19 cellular contexts compared by ENCODE assay signal in the genomic region with DNA sequence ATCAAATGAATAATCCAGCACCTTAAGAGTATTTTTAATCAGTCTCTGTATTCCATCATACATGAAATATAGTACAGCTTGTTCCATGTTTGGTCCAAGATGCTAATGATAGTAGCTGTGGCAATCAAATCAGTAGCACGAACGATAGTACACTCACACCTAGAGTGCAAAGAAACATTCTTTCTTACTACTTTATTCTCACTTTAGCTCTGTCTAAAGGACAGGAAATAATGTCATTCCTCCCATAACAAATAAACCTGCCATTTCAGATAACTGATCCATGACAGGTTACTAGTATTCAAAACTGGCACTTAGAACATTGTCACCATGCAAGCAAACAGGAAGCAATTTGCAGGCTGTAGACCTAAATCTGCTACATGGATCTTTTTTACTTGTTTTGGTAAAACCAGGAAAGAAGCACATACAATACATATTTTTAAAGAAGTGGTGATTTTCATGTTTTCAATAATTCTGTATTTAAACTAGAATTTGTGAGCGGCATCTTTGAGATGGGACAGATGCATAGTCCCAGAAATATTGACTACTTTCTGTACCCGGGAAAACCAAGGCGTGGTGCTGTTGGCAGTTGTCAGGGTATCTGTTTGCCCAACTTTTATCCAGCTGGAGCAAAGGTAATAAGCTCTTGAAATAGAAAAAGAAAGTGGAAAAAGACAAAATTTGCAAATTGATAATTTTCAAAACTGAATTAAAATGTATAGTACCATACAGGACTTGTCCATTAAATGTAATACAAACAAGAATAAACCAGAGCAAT. TPM values are rescaled to one million over a fixed set of nuclear protein-coding genes. Genes with fewer than 3 reads are reported as not detected.
DNase-seq lines count a peak whose midpoint lies in the region; ATAC-seq, FAIRE-seq and TF ChIP-seq lines count a peak whose summit lies in the region.
"Had no signal": no experiment of that assay in that cellular context is flagged by ENCODE, and none has a peak within 500 bp of the region (broad histone marks: within the 10 kb centered on the region; RNA-seq: fewer than 3 reads in every experiment).

No MANE protein-coding gene starts in this region.

- intact Hi-C loops in psoas muscle (cut with DNase I): loop anchor here (5.0 kb wide), 2 partner anchors 45 to 50 kb away; a partner anchor contains a TSS
- intact Hi-C loops in activated T-helper 2 cell treated with anti-CD3 and anti-CD28 coated beads, Interferon-gamma antibody, Interleukin-2, Interleukin-4, amounts not matched to agents 10 μg/mL and 5 μg/mL and 100 μg/mL, durations not matched to agents 14 hours and 24 hours and 36 hours (cut with micrococcal nuclease): loop anchor here (5.0 kb wide), 1 partner anchor 50 kb away; a partner anchor contains a TSS

- TF ChIP-seq CTCF in astrocyte (IDR thresholded peaks at IDR 0.05; ENCODE audit: insufficient read depth, low read depth, low read length) (no peak), psoas muscle (IDR thresholded peaks at IDR 0.05) (no peak)

- H3K27ac ChIP-seq in astrocyte (ENCODE audit: low read depth, low read length): no peak overlapping the region
- H3K27ac ChIP-seq in psoas muscle: peak overlapping the region; percentile 56
- H3K27ac ChIP-seq: epithelial cell of prostate, lower lobe of right lung, parathyroid adenoma had no signal

- H3K36me3 ChIP-seq in astrocyte (ENCODE audit: insufficient read depth, low read length): no peaks in the 10 kb centered on the region
- no peaks in the 10 kb centered on the region for H3K36me3 ChIP-seq in psoas muscle (ENCODE audit: insufficient read depth in 1 of 2, low read depth in 1 of 2)
- H3K36me3 ChIP-seq: lower lobe of right lung had no signal

- peaks cover 11% of the 10 kb centered on the region for H3K4me1 Mint-ChIP-seq in astrocyte (ENCODE audit: low read depth, unreplicated experiment)
- H3K4me1 Mint-ChIP-seq in activated T-helper 2 cell treated with anti-CD3 and anti-CD28 coated beads, Interferon-gamma antibody, Interleukin-2, Interleukin-4, amounts not matched to agents 10 μg/mL and 5 μg/mL and 100 μg/mL, durations not matched to agents 14 hours and 24 hours and 36 hours (ENCODE audit: low read depth): peaks cover 27% of the 10 kb centered on the region

- H3K4me2 ChIP-seq in astrocyte (ENCODE audit: low read length): no peak overlapping the region
- H3K4me2 ChIP-seq: smooth muscle cell had no signal

- ATAC-seq in psoas muscle: peak in 3 of 4 donors; percentile 50 to 88 (median 87)
- ATAC-seq: lower lobe of right lung had no signal

- H3K4me1 ChIP-seq in astrocyte (ENCODE audit: insufficient read depth, low read length) (no peaks in the 10 kb centered on the region), psoas muscle (peaks cover 65% of the 10 kb centered on the region)

- no peaks in the 10 kb centered on the region for H4K20me1 ChIP-seq in astrocyte (ENCODE audit: insufficient read depth, low read length)

- no peaks in the 10 kb centered on the region for H3K36me3 Mint-ChIP-seq in astrocyte (ENCODE audit: low read depth, unreplicated experiment)
- H3K36me3 Mint-ChIP-seq in activated T-helper 2 cell treated with anti-CD3 and anti-CD28 coated beads, Interferon-gamma antibody, Interleukin-2, Interleukin-4, amounts not matched to agents 10 μg/mL and 5 μg/mL and 100 μg/mL, durations not matched to agents 14 hours and 24 hours and 36 hours (ENCODE audit: low read depth): peaks cover 4% of the 10 kb centered on the region

- 31 to 50% (median 33%) methylated on average over 5 of the region's 5 CpGs for WGBS in psoas muscle, 3 donors

- H3K27me3 ChIP-seq in astrocyte (ENCODE audit: insufficient read depth, low read length): no peaks in the 10 kb centered on the region
- H3K27me3 ChIP-seq in psoas muscle (ENCODE audit: insufficient read depth in 3 of 3, low read length in 2 of 3): no peaks in the 10 kb centered on the region

- H3K27me3 Mint-ChIP-seq in astrocyte (ENCODE audit: low read depth, unreplicated experiment): no peaks in the 10 kb centered on the region
- peaks cover 8% of the 10 kb centered on the region for H3K27me3 Mint-ChIP-seq in activated T-helper 2 cell treated with anti-CD3 and anti-CD28 coated beads, Interferon-gamma antibody, Interleukin-2, Interleukin-4, amounts not matched to agents 10 μg/mL and 5 μg/mL and 100 μg/mL, durations not matched to agents 14 hours and 24 hours and 36 hours (ENCODE audit: low read depth)
- H3K27me3 Mint-ChIP-seq: activated CD4-positive, alpha-beta memory T cell treated with anti-CD3 and anti-CD28 coated beads, Interleukin-2, amount 10 ng/mL, durations not matched to agents 7 days and 5 days; dendritic cell treated with granulocyte-macrophage colony-stimulating factor and Interleukin-4, amounts not matched to agents 40 ng/mL and 50 ng/mL, for 4 days had no signal

- no peaks in the 10 kb centered on the region for H3K9me3 ChIP-seq in astrocyte (ENCODE audit: insufficient read depth, low read depth, low read length)
- no peaks in the 10 kb centered on the region for H3K9me3 ChIP-seq in psoas muscle
- H3K9me3 ChIP-seq: lower lobe of right lung had no signal

- H3K9ac ChIP-seq in astrocyte (ENCODE audit: low read length): no peak overlapping the region
- H3K9ac ChIP-seq: parathyroid adenoma had no signal

- H3K79me2 ChIP-seq in astrocyte (ENCODE audit: insufficient read depth, low read length): no peaks in the 10 kb centered on the region
- H3K79me2 ChIP-seq: parathyroid adenoma had no signal

- H3K9me3 Mint-ChIP-seq in astrocyte (ENCODE audit: unreplicated experiment): no peaks in the 10 kb centered on the region
- H3K9me3 Mint-ChIP-seq in activated T-helper 2 cell treated with anti-CD3 and anti-CD28 coated beads, Interferon-gamma antibody, Interleukin-2, Interleukin-4, amounts not matched to agents 10 μg/mL and 5 μg/mL and 100 μg/mL, durations not matched to agents 14 hours and 24 hours and 36 hours: no peaks in the 10 kb centered on the region
- H3K9me3 Mint-ChIP-seq: activated CD4-positive, alpha-beta memory T cell treated with anti-CD3 and anti-CD28 coated beads, Interleukin-2, amount 10 ng/mL, durations not matched to agents 7 days and 5 days; dendritic cell treated with granulocyte-macrophage colony-stimulating factor and Interleukin-4, amounts not matched to agents 40 ng/mL and 50 ng/mL, for 4 days had no signal

- DNase-seq in NCI-H510A treated with DMSO at 0.1 percent for 48 hours (lab: John Stamatoyannopoulos, UW) (peak; percentile 33), NCI-H510A (lab: John Stamatoyannopoulos, UW) (no peak), GM18507 (ENCODE audit: extremely low spot score, insufficient read length, low read depth) (no peak), astrocyte (ENCODE audit: low read depth) (no peak), psoas muscle (no peak), pons (ENCODE audit: low spot score) (no peak), GM03348 (ENCODE audit: low spot score) (no peak)
- DNase-seq in activated T-helper 2 cell treated with anti-CD3 and anti-CD28 coated beads, Interferon-gamma antibody, Interleukin-2, Interleukin-4, amounts not matched to agents 10 μg/mL and 5 μg/mL and 100 μg/mL, durations not matched to agents 14 hours and 24 hours and 36 hours (ENCODE audit: low spot score): no peak
- DNase-seq: 8988T; activated CD4-positive, alpha-beta memory T cell treated with anti-CD3 and anti-CD28 coated beads, Interleukin-2, amount 10 ng/mL, durations not matched to agents 7 days and 5 days; activated gamma-delta T cell; foreskin melanocyte; HCEC 1CT; lower lobe of right lung; SW 1271 had no signal

- H3K4me3 Mint-ChIP-seq in astrocyte (ENCODE audit: unreplicated experiment): no peak overlapping the region
- no peak overlapping the region for H3K4me3 Mint-ChIP-seq in activated T-helper 2 cell treated with anti-CD3 and anti-CD28 coated beads, Interferon-gamma antibody, Interleukin-2, Interleukin-4, amounts not matched to agents 10 μg/mL and 5 μg/mL and 100 μg/mL, durations not matched to agents 14 hours and 24 hours and 36 hours (ENCODE audit: low read depth)
- H3K4me3 Mint-ChIP-seq: activated CD4-positive, alpha-beta memory T cell treated with anti-CD3 and anti-CD28 coated beads, Interleukin-2, amount 10 ng/mL, durations not matched to agents 7 days and 5 days; dendritic cell treated with granulocyte-macrophage colony-stimulating factor and Interleukin-4, amounts not matched to agents 40 ng/mL and 50 ng/mL, for 4 days had no signal

- H3K4me3 ChIP-seq in astrocyte (ENCODE audit: insufficient read depth, low read depth, low read length) (no peak overlapping the region), psoas muscle (peak overlapping the region; percentile 51)
- H3K4me3 ChIP-seq: lower lobe of right lung, smooth muscle cell had no signal

- FAIRE-seq in GM18507 (lab: Jason Lieb, UNC): peak; percentile 26
- FAIRE-seq in astrocyte (lab: Jason Lieb, UNC): peak; percentile 68

- H2AFZ ChIP-seq in astrocyte (ENCODE audit: low read depth, low read length): no peak overlapping the region
- H2AFZ ChIP-seq: parathyroid adenoma had no signal

- H3K27ac Mint-ChIP-seq in astrocyte (ENCODE audit: unreplicated experiment): no peak overlapping the region
- H3K27ac Mint-ChIP-seq in activated T-helper 2 cell treated with anti-CD3 and anti-CD28 coated beads, Interferon-gamma antibody, Interleukin-2, Interleukin-4, amounts not matched to agents 10 μg/mL and 5 μg/mL and 100 μg/mL, durations not matched to agents 14 hours and 24 hours and 36 hours: no peak overlapping the region
- H3K27ac Mint-ChIP-seq: activated CD4-positive, alpha-beta memory T cell treated with anti-CD3 and anti-CD28 coated beads, Interleukin-2, amount 10 ng/mL, durations not matched to agents 7 days and 5 days; dendritic cell treated with granulocyte-macrophage colony-stimulating factor and Interleukin-4, amounts not matched to agents 40 ng/mL and 50 ng/mL, for 4 days had no signal

RNA-seq across cellular contexts. Expression of a gene that starts 49.5 kb away (rescaled TPM):
- 9.9 and 15.5 TPM in 2 replicates for total RNA-seq in astrocyte
- total RNA-seq in psoas muscle: 10 to 100 TPM in 1 of 4 donors, 1 to 10 TPM in 3; 3.2 to 11.6 (median 6.5) TPM
- 1 to 10 TPM in 1 of 3 donors, under 1 TPM in 2; 0.29 to 2.2 (median 0.56) TPM for polyA plus RNA-seq in psoas muscle
- 13.4 and 17.2 TPM in 2 replicates for total RNA-seq in activated T-helper 2 cell treated with anti-CD3 and anti-CD28 coated beads, Interferon-gamma antibody, Interleukin-2, Interleukin-4, amounts not matched to agents 10 μg/mL and 5 μg/mL and 100 μg/mL, durations not matched to agents 14 hours and 24 hours and 36 hours
